In the genomic region with DNA sequence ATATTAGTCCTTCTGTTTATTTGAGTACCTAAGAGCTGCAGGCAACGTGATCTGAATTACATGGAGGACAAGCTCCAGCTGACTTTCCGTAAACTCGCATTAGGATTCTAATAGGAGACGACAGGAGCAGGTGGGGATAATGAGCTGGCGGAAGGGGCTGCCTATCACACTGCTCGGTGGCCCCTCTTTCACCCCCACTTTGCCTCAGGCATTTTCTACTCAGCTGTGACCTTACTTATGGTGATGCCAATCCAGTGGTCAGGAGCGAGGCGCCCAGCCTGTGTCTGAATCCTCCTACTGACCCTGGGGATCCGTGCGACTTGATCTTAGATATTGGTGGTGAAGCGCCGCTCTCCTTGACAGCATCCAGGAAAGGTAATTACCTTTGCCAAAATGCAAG, we compare ENCODE assay signal across 18 cellular contexts. TPM values are rescaled to one million over a fixed set of nuclear protein-coding genes. Genes with fewer than 3 reads are reported as not detected.
DNase-seq lines count a peak whose midpoint lies in the region; ATAC-seq, FAIRE-seq and TF ChIP-seq lines count a peak whose summit lies in the region.
"Had no signal": no experiment of that assay in that cellular context is flagged by ENCODE, and none has a peak within 500 bp of the region (broad histone marks: within the 10 kb centered on the region; RNA-seq: fewer than 3 reads in every experiment).

A gene with protein sequence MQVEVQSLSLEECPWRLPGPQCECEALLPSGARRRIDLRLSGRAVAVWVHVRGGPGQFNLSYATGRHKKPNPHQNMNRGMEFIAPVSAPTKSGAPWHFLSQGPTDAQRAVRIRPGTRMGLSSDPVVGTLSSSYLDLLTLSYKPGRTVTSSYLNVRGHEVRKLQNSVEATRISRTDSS (plus strand): TSS at position 234 of the 400 bp plus-strand sequence. CDS start 160 bp downstream, at position 394.

- H3K36me3 Mint-ChIP-seq in H9 (ENCODE audit: insufficient read depth in 1 of 3, low read depth in 3 of 3): no peaks in the 10 kb centered on the region

- H3K4me2 ChIP-seq in H9 (ENCODE audit: insufficient read depth, insufficient read length, low read length): no peak within 1 kb of the TSS

- no peak within 1 kb of the TSS for H3K23ac ChIP-seq in H9 (ENCODE audit: insufficient read length, low read depth, low read length)

- H3T11ph ChIP-seq in H9 (ENCODE audit: low read length): no peak within 1 kb of the TSS

- H3K27me3 ChIP-seq in HUES6 (ENCODE audit: control insufficient read depth, insufficient read depth, low read length): no peaks in the 10 kb centered on the region
- no peaks in the 10 kb centered on the region for H3K27me3 ChIP-seq in SJCRH30
- H3K27me3 ChIP-seq in iPS-18a (ENCODE audit: control insufficient read depth, insufficient read depth, low read length): no peaks in the 10 kb centered on the region
- no peaks in the 10 kb centered on the region for H3K27me3 ChIP-seq in H9 (ENCODE audit: insufficient read depth, low read length)

- no peak within 1 kb of the TSS for H2BK12ac ChIP-seq in H9 (ENCODE audit: insufficient read length, low read depth, low read length)

- H3K9ac ChIP-seq in HUES6 (ENCODE audit: low read length): peak within 1 kb of the TSS; percentile 16
- no peak within 1 kb of the TSS for H3K9ac ChIP-seq in iPS-18a (ENCODE audit: low read length)
- no peak within 1 kb of the TSS for H3K9ac ChIP-seq in H9 (ENCODE audit: extremely low read depth, insufficient read length, low read length)

- no peak within 1 kb of the TSS for H2BK120ac ChIP-seq in H9 (ENCODE audit: low read depth, low read length, poor library complexity, severe bottlenecking)

- H3K27ac Mint-ChIP-seq in H9: peak within 1 kb of the TSS in 1 of 3 experiments; percentile 56; a peak in 4 of 7 replicates

- ATAC-seq in HG03097 (IDR thresholded peaks at IDR 0.05; ENCODE audit: low FRiP score, unreplicated experiment) (no peak), HG02970 (IDR thresholded peaks at IDR 0.05; ENCODE audit: low FRiP score, unreplicated experiment) (no peak)

- no peaks in the 10 kb centered on the region for H3K79me2 ChIP-seq in H9 (ENCODE audit: insufficient read depth, low read length)

- no peak within 1 kb of the TSS for H3K14ac ChIP-seq in H9 (ENCODE audit: insufficient read depth, low read length)

- no peaks in the 10 kb centered on the region for H3K9me3 Mint-ChIP-seq in H9

- H4K91ac ChIP-seq in H9 (ENCODE audit: insufficient read length, low read depth, low read length): no peak within 1 kb of the TSS

- H2AFZ ChIP-seq in H9 (ENCODE audit: low read length): no peak within 1 kb of the TSS

- no peak within 1 kb of the TSS for H4K5ac ChIP-seq in H9 (ENCODE audit: insufficient read length, low read depth, low read length)

- no peak within 1 kb of the TSS for H2BK5ac ChIP-seq in H9 (ENCODE audit: insufficient read length, low read length)

- no peak within 1 kb of the TSS for H3K56ac ChIP-seq in H9 (ENCODE audit: insufficient read length, low read depth, low read length)

- no peak for FAIRE-seq in D721Med (lab: Jason Lieb, UNC)

- H3K9me3 ChIP-seq in HUES6 (ENCODE audit: control insufficient read depth, insufficient read depth, low read depth, low read length): no peaks in the 10 kb centered on the region
- H3K9me3 ChIP-seq in SJCRH30 (replicated peaks): no peaks in the 10 kb centered on the region
- no peaks in the 10 kb centered on the region for H3K9me3 ChIP-seq in iPS-18a (ENCODE audit: control insufficient read depth, low read depth, low read length)
- H3K9me3 ChIP-seq in H9 (ENCODE audit: control insufficient read depth, low read depth, low read length): no peaks in the 10 kb centered on the region

- H3K4me3 ChIP-seq in HUES6 (ENCODE audit: low read depth, low read length) (peak within 1 kb of the TSS; percentile 10; the same call in 1 of the 2 replicates), SJCRH30 (no peak within 1 kb of the TSS), iPS-18a (ENCODE audit: low read length) (peak within 1 kb of the TSS; percentile 7)

- no peak within 1 kb of the TSS for H2AK5ac ChIP-seq in H9 (ENCODE audit: insufficient read length, low read length)

- intact Hi-C loops in posterior cingulate gyrus (cut with DNase I): no loop called here

- peaks cover 27% of the 10 kb centered on the region for H3K4me1 ChIP-seq in HUES6 (ENCODE audit: control insufficient read depth, insufficient read depth, low read length)
- peaks cover 34% of the 10 kb centered on the region for H3K4me1 ChIP-seq in SJCRH30
- H3K4me1 ChIP-seq in iPS-18a (ENCODE audit: control insufficient read depth, low read depth, low read length): peaks cover 36% of the 10 kb centered on the region
- H3K4me1 ChIP-seq in H9 (ENCODE audit: insufficient read depth, low read length): peaks cover 5% of the 10 kb centered on the region; the same call in 1 of the 2 replicates

- H3K4ac ChIP-seq in H9 (ENCODE audit: low read depth, low read length): no peak within 1 kb of the TSS

- TF ChIP-seq CTCF in D721Med (IDR thresholded peaks at IDR 0.05; ENCODE audit: insufficient read depth, missing control alignments) (no peak), H9 (conservative IDR thresholded peaks at IDR 0.05) (no peak)

- H3K27ac ChIP-seq in HUES6 (ENCODE audit: low read depth, low read length) (no peak within 1 kb of the TSS), SJCRH30 (no peak within 1 kb of the TSS; the same call in 1 of the 2 replicates), iPS-18a (ENCODE audit: low read length) (no peak within 1 kb of the TSS), H9 (ENCODE audit: insufficient read length, low read depth, low read length) (no peak within 1 kb of the TSS)
- H3K27ac ChIP-seq: HL-60 had no signal

- DNase-seq in D721Med (ENCODE audit: insufficient read length, low spot score) (peak; percentile 26), SJCRH30 (peak; percentile 87 to 91), posterior cingulate gyrus (no peak), H9 (no peak)
- DNase-seq: ACHN; H7; NCI-H1048; NCI-H446; NK-92 treated with Interleukin-12 subunit alpha and Interleukin-12 subunit beta, amount 100 ng/mL, for 24 hours; SHP77 treated with DMSO at 0.1 percent for 48 hours had no signal

- H3K27me3 Mint-ChIP-seq in H9 (ENCODE audit: low read depth): peaks cover 3% of the 10 kb centered on the region

- no peaks in the 10 kb centered on the region for H4K20me1 ChIP-seq in H9 (ENCODE audit: control insufficient read depth, insufficient read depth, insufficient read length)

- no CpG with 5 or more reads among the region's 12 CpGs for WGBS in H9 (ENCODE audit: extremely low coverage, insufficient read length, low lambda C conversion rate)

- H3K36me3 ChIP-seq in HUES6 (ENCODE audit: control insufficient read depth, insufficient read depth, low read length) (no peaks in the 10 kb centered on the region), SJCRH30 (no peaks in the 10 kb centered on the region), iPS-18a (ENCODE audit: control insufficient read depth, low read depth, low read length) (no peaks in the 10 kb centered on the region)

- no peak within 1 kb of the TSS for H2BK15ac ChIP-seq in H9 (ENCODE audit: low read depth, low read length)

- H3K79me1 ChIP-seq in H9 (ENCODE audit: insufficient read depth, low read depth, low read length, poor library complexity, severe bottlenecking): no peaks in the 10 kb centered on the region

- H2BK20ac ChIP-seq in H9 (ENCODE audit: low read depth, low read length, poor library complexity, severe bottlenecking): no peak within 1 kb of the TSS

- no peak within 1 kb of the TSS for H4K8ac ChIP-seq in H9 (replicated peaks; ENCODE audit: insufficient read length, low read depth, low read length)

- H3K18ac ChIP-seq in H9 (ENCODE audit: insufficient read length, low read depth, low read length): no peak within 1 kb of the TSS

- H3K4me1 Mint-ChIP-seq in H9: peaks cover 55 to 56% of the 10 kb centered on the region in 2 experiments

- no peak within 1 kb of the TSS for H3K4me3 Mint-ChIP-seq in H9

- H3K23me2 ChIP-seq in H9 (ENCODE audit: insufficient read length, low read depth, low read length, poor library complexity, severe bottlenecking): no peaks in the 10 kb centered on the region

RNA-seq across cellular contexts. Expression of the gene that starts here (rescaled TPM):
- 0.13 and 0.53 TPM in 2 replicates for total RNA-seq in SJCRH30 (2014; rRNA removed; shearing (Covaris generic))
- total RNA-seq in H9 (2021): not detected in 2 replicates
- total RNA-seq: H7; OCI-LY7; RPMI7951; T-helper 2 cell treated with Interferon-gamma antibody and Interleukin-4, amounts not matched to agents 100 ng/mL and 5 ng/mL, for 36 hours had no signal

Comparison
In these comparisons a context has a peak if more than half of its experiments do, and no peak if none do; other contexts are left out.
1. Peak in DNase-seq in SJCRH30; RNA of the gene not detected or under 1 TPM.